In the genomic region with DNA sequence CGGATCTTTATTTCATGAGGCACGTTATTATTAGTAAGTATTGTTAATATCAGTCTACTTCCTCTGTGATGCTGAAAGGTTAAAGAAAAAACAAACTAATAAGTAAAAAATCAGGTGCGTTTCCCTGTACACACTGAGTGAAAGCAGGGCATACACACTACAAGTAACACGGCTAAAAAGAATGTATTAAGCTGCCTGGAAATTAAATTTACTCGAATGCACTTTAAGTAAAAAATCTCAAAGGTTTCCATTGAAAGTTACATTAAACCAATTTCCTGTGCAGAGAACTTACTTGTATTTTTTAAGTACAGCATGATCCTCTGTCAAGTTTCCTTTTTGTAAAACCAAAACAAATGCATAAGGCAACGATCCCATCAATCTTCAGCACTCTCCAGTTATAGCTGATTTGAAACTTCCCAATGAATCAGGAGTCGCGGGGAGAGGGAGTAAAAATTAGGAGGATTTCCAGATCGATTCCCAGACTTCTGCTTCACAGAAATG, we compare ENCODE assay signal across 8 cellular contexts. TPM values are rescaled to one million over a fixed set of nuclear protein-coding genes. Genes with fewer than 3 reads are reported as not detected.
DNase-seq lines count a peak whose midpoint lies in the region; ATAC-seq lines count a peak whose summit lies in the region.

No MANE protein-coding gene starts in this region.

- POLR2A ChIA-PET in activated CD4-positive, alpha-beta T cell treated with anti-CD3 and anti-CD28 coated beads for 36 hours (lab: Charles Lee) = no interaction called here
- POLR2A ChIA-PET in activated CD4-positive, alpha-beta memory T cell treated with anti-CD3 and anti-CD28 coated beads, Interleukin-2, amount 10 ng/mL, durations not matched to agents 7 days and 5 days (lab: Charles Lee) = interaction anchor here (0.6 to 4.2 kb wide), 23 partner anchors 8 to 535 kb away, joined by 3 to 112 read pairs (median 14); a partner anchor contains a TSS

- intact Hi-C loops in activated CD4-positive, alpha-beta T cell treated with anti-CD3 and anti-CD28 coated beads for 36 hours (cut with DNase I, micrococcal nuclease) = loop anchor here (1.0 to 5.0 kb wide), 8 partner anchors 16 to 188 kb away; no protein-coding TSS in a partner anchor

- peaks cover 46% of the 10 kb centered on the region for H3K36me3 Mint-ChIP-seq in activated CD4-positive, alpha-beta T cell treated with anti-CD3 and anti-CD28 coated beads for 36 hours (ENCODE audit: low read depth)
- H3K36me3 Mint-ChIP-seq in activated CD4-positive, alpha-beta memory T cell treated with anti-CD3 and anti-CD28 coated beads, Interleukin-2, amount 10 ng/mL, durations not matched to agents 7 days and 5 days (ENCODE audit: low read depth) = peaks cover 53% of the 10 kb centered on the region
- peaks cover 0 to 5% (median 0%) of the 10 kb centered on the region in 3 donors for H3K36me3 Mint-ChIP-seq in immature natural killer cell

- ATAC-seq in activated CD4-positive, alpha-beta T cell treated with anti-CD3 and anti-CD28 coated beads for 36 hours = no peak

- H3K4me1 Mint-ChIP-seq in activated CD4-positive, alpha-beta T cell treated with anti-CD3 and anti-CD28 coated beads for 36 hours = peaks cover 35% of the 10 kb centered on the region
- H3K4me1 Mint-ChIP-seq in activated CD4-positive, alpha-beta memory T cell treated with anti-CD3 and anti-CD28 coated beads, Interleukin-2, amount 10 ng/mL, durations not matched to agents 7 days and 5 days = peaks cover 38% of the 10 kb centered on the region
- H3K4me1 Mint-ChIP-seq in immature natural killer cell = peaks cover 64 to 76% of the 10 kb centered on the region in 2 donors

- DNase-seq in activated CD4-positive, alpha-beta T cell treated with anti-CD3 and anti-CD28 coated beads for 36 hours = no peak
- DNase-seq in activated CD4-positive, alpha-beta T cell treated with anti-CD3 and anti-CD28 coated beads, Interleukin-2, amount 50 U/mL, for 4 hours = no peak
- no peak for DNase-seq in activated CD4-positive, alpha-beta memory T cell treated with anti-CD3 and anti-CD28 coated beads, Interleukin-2, amount 10 ng/mL, durations not matched to agents 7 days and 5 days
- no peak for DNase-seq in immature natural killer cell
- peak; percentile 69 for DNase-seq in superior temporal gyrus (ENCODE audit: extremely low spot score)
- DNase-seq in NOMO-1 treated with dmso at 0.1 percent for 144 hours (lab: John Stamatoyannopoulos, UW; ENCODE audit: unreplicated experiment) = no peak
- DNase-seq in NCI-H128 (lab: John Stamatoyannopoulos, UW; ENCODE audit: unreplicated experiment) = no peak
- no peak for DNase-seq in H4 (ENCODE audit: low spot score)

- CTCF ChIA-PET in activated CD4-positive, alpha-beta T cell treated with anti-CD3 and anti-CD28 coated beads for 36 hours (lab: Charles Lee) = interaction anchor here (0.7 to 3.9 kb wide), 31 partner anchors 12 to 311 kb away, joined by 3 to 60 read pairs (median 7); a partner anchor contains a TSS
- CTCF ChIA-PET in activated CD4-positive, alpha-beta memory T cell treated with anti-CD3 and anti-CD28 coated beads, Interleukin-2, amount 10 ng/mL, durations not matched to agents 7 days and 5 days (lab: Charles Lee) = interaction anchor here (0.7 to 3.7 kb wide), 30 partner anchors 18 to 306 kb away, joined by 3 to 58 read pairs (median 9); a partner anchor contains a TSS

- peak overlapping the region; percentile 97 for H3K27ac Mint-ChIP-seq in activated CD4-positive, alpha-beta T cell treated with anti-CD3 and anti-CD28 coated beads for 36 hours
- H3K27ac Mint-ChIP-seq in activated CD4-positive, alpha-beta memory T cell treated with anti-CD3 and anti-CD28 coated beads, Interleukin-2, amount 10 ng/mL, durations not matched to agents 7 days and 5 days = peak overlapping the region; percentile 92
- peak overlapping the region; percentile 89 to 98 (median 94) for H3K27ac Mint-ChIP-seq in immature natural killer cell

- H3K4me3 Mint-ChIP-seq in activated CD4-positive, alpha-beta T cell treated with anti-CD3 and anti-CD28 coated beads for 36 hours = peak overlapping the region; percentile 98
- H3K4me3 Mint-ChIP-seq in activated CD4-positive, alpha-beta memory T cell treated with anti-CD3 and anti-CD28 coated beads, Interleukin-2, amount 10 ng/mL, durations not matched to agents 7 days and 5 days = peak overlapping the region; percentile 92
- H3K4me3 Mint-ChIP-seq in immature natural killer cell = peak overlapping the region; percentile 93 to 100 (median 99)

- H3K27me3 Mint-ChIP-seq in activated CD4-positive, alpha-beta T cell treated with anti-CD3 and anti-CD28 coated beads for 36 hours = no peaks in the 10 kb centered on the region
- no peaks in the 10 kb centered on the region for H3K27me3 Mint-ChIP-seq in activated CD4-positive, alpha-beta memory T cell treated with anti-CD3 and anti-CD28 coated beads, Interleukin-2, amount 10 ng/mL, durations not matched to agents 7 days and 5 days
- H3K27me3 Mint-ChIP-seq in immature natural killer cell (ENCODE audit: low read depth in 3 of 3) = peaks cover 11 to 19% (median 14%) of the 10 kb centered on the region in 3 donors

- H3K9me3 Mint-ChIP-seq in activated CD4-positive, alpha-beta T cell treated with anti-CD3 and anti-CD28 coated beads for 36 hours (ENCODE audit: low read depth) = no peaks in the 10 kb centered on the region
- no peaks in the 10 kb centered on the region for H3K9me3 Mint-ChIP-seq in activated CD4-positive, alpha-beta memory T cell treated with anti-CD3 and anti-CD28 coated beads, Interleukin-2, amount 10 ng/mL, durations not matched to agents 7 days and 5 days
- H3K9me3 Mint-ChIP-seq in immature natural killer cell = no peaks in the 10 kb centered on the region

RNA-seq across cellular contexts. Expression of a gene that starts 0.6 kb away (rescaled TPM):
- 10 to 100 TPM; 66.0 to 88.9 TPM for total RNA-seq in activated CD4-positive, alpha-beta T cell treated with anti-CD3 and anti-CD28 coated beads for 36 hours
- 100 to 1,000 TPM; 102 to 109 TPM for total RNA-seq in activated CD4-positive, alpha-beta memory T cell treated with anti-CD3 and anti-CD28 coated beads, Interleukin-2, amount 10 ng/mL, durations not matched to agents 7 days and 5 days
- polyA plus RNA-seq in immature natural killer cell = 1 to 10 TPM; 5.1 to 8.0 (median 5.7) TPM
- total RNA-seq in H4 (2014; rRNA removed; shearing (Covaris generic)) = 2.7 and 2.9 TPM in 2 replicates

RNA-seq across cellular contexts. Expression of a gene that starts 48.1 kb away (rescaled TPM):
- total RNA-seq in activated CD4-positive, alpha-beta T cell treated with anti-CD3 and anti-CD28 coated beads for 36 hours = 10 to 100 TPM; 72.6 to 78.6 TPM
- 10 to 100 TPM; 60.9 to 66.4 TPM for total RNA-seq in activated CD4-positive, alpha-beta memory T cell treated with anti-CD3 and anti-CD28 coated beads, Interleukin-2, amount 10 ng/mL, durations not matched to agents 7 days and 5 days
- polyA plus RNA-seq in immature natural killer cell = 10 to 100 TPM; 37.7 to 45.6 (median 39.2) TPM
- total RNA-seq in H4 (2014; rRNA removed; shearing (Covaris generic)) = 29.1 and 32.0 TPM in 2 replicates

Comparison
In these comparisons a context has a peak if more than half of its experiments do, and no peak if none do; other contexts are left out.
1. RNA of a gene that starts 0.6 kb away (total RNA-seq): 102 to 109 TPM in activated CD4-positive, alpha-beta memory T cell treated with anti-CD3 and anti-CD28 coated beads, Interleukin-2, amount 10 ng/mL, durations not matched to agents 7 days and 5 days and 66.0 to 88.9 TPM in activated CD4-positive, alpha-beta T cell treated with anti-CD3 and anti-CD28 coated beads for 36 hours; 2.7 to 2.9 TPM in H4; every median in the first group is over 10 times any median in the second.
2. Peak in every context shown above with its lines, with median percentiles within 50 percentile points of each other: H3K27ac Mint-ChIP-seq and H3K4me3 Mint-ChIP-seq.